In genomic region chr9:136011703-136012496, GRCh38 we compare ENCODE assay signal across 10 cellular contexts. TPM values are rescaled to one million over a fixed set of nuclear protein-coding genes. Genes with fewer than 3 reads are reported as not detected.
A peak's percentile ranks its signal among the peaks of the same experiment; 100 is the strongest.
DNase-seq lines count a peak whose midpoint lies in the region; ATAC-seq and TF ChIP-seq lines count a peak whose summit lies in the region.
"Had no signal": no experiment of that assay in that cellular context is flagged by ENCODE, and none has a peak within 500 bp of the region (broad histone marks: within the 10 kb centered on the region; RNA-seq: fewer than 3 reads in every experiment).

No MANE protein-coding gene starts in this region.

- H3K9ac ChIP-seq in BLaER1 treated with 17β-estradiol and CSF1 and Interleukin-3, amounts not matched to agents 10 nM and 100 nM = peak overlapping the region in 5 of 11 experiments; percentile 23 to 54 (median 36); a peak in 6 of 22 replicates

- peak in 37 of 58 donors; percentile 14 to 87 (median 40) for DNase-seq in anterior cingulate cortex (lab: John Stamatoyannopoulos, UW)
- peak; percentile 94 for DNase-seq in left cardiac atrium
- DNase-seq in psoas muscle = peak; percentile 83 to 88
- no peak for DNase-seq in GM13977 (ENCODE audit: low spot score)
- DNase-seq in SIG-M5 (lab: John Stamatoyannopoulos, UW) = no peak
- DNase-seq in stimulated activated CD4-positive, alpha-beta T cell treated with anti-CD3 and anti-CD28 coated beads, Interleukin-2, amount 100 ng/mL, for 48 hours = no peak
- DNase-seq: naive thymus-derived CD4-positive, alpha-beta T cell; SHP77 treated with DMSO at 0.1 percent for 48 hours had no signal

- H3K36me3 ChIP-seq in BLaER1 treated with 17β-estradiol and CSF1 and Interleukin-3, amounts not matched to agents 10 nM and 100 nM = peaks cover 0 to 95% (median 0%) of the 10 kb centered on the region in 11 experiments; a peak in 10 of 22 replicates
- peaks cover 0 to 63% of the 10 kb centered on the region in 2 donors for H3K36me3 ChIP-seq in psoas muscle (ENCODE audit: insufficient read depth in 1 of 2, low read depth in 1 of 2)

- peak; percentile 72 to 74 for ATAC-seq in left cardiac atrium
- peak; percentile 26 to 65 (median 50) for ATAC-seq in psoas muscle
- no peak for ATAC-seq in GM18873 (IDR thresholded peaks at IDR 0.05; ENCODE audit: low FRiP score, unreplicated experiment)
- ATAC-seq: naive thymus-derived CD4-positive, alpha-beta T cell had no signal

- H3K4me1 ChIP-seq in BLaER1 treated with 17β-estradiol and CSF1 and Interleukin-3, amounts not matched to agents 10 nM and 100 nM = peaks cover 21 to 67% (median 57%) of the 10 kb centered on the region in 10 experiments; a peak in 19 of 20 replicates
- peaks cover 10% of the 10 kb centered on the region for H3K4me1 ChIP-seq in psoas muscle

- WGBS in psoas muscle, 3 donors = 76 to 79% (median 78%) methylated on average over 53 to 59 of the region's 59 CpGs

- peaks cover 0 to 100% (median 31%) of the 10 kb centered on the region in 11 experiments; a peak in 14 of 22 replicates for H4K20me1 ChIP-seq in BLaER1 treated with 17β-estradiol and CSF1 and Interleukin-3, amounts not matched to agents 10 nM and 100 nM

- TF ChIP-seq CTCF in psoas muscle (IDR thresholded peaks at IDR 0.05) = no peak
- no peak for TF ChIP-seq CTCF in GM13977 (IDR thresholded peaks at IDR 0.05; ENCODE audit: extremely low read depth, insufficient read depth, missing control alignments)

- peak overlapping the region in 4 of 11 experiments; percentile 36 to 46 (median 38); a peak in 8 of 22 replicates for H3K27ac ChIP-seq in BLaER1 treated with 17β-estradiol and CSF1 and Interleukin-3, amounts not matched to agents 10 nM and 100 nM
- H3K27ac ChIP-seq in psoas muscle = peak overlapping the region; percentile 55

- intact Hi-C loops in left cardiac atrium (cut with DNase I) = no loop called here
- intact Hi-C loops in psoas muscle (cut with DNase I) = no loop called here

- H3K27me3 ChIP-seq in BLaER1 treated with 17β-estradiol and CSF1 and Interleukin-3, amounts not matched to agents 10 nM and 100 nM = no peaks in the 10 kb centered on the region
- H3K27me3 ChIP-seq in psoas muscle (ENCODE audit: insufficient read depth in 3 of 3, low read length in 2 of 3) = no peaks in the 10 kb centered on the region

- in situ Hi-C loops in GM13977 (cut with MboI; ENCODE audit: low pct_unique_long_range_greater_than_20kb, low sequenced_read_pairs, unreplicated experiment) = no loop called here

- H3K4me2 ChIP-seq in BLaER1 treated with 17β-estradiol and CSF1 and Interleukin-3, amounts not matched to agents 10 nM and 100 nM = peak overlapping the region in 9 of 11 experiments; percentile 21 to 81 (median 57); a peak in 18 of 22 replicates

- no peaks in the 10 kb centered on the region for H3K9me3 ChIP-seq in BLaER1 treated with 17β-estradiol and CSF1 and Interleukin-3, amounts not matched to agents 10 nM and 100 nM (replicated peaks in 1 of 11)
- no peaks in the 10 kb centered on the region for H3K9me3 ChIP-seq in psoas muscle

- no peak overlapping the region for H3K4me3 ChIP-seq in BLaER1 treated with 17β-estradiol and CSF1 and Interleukin-3, amounts not matched to agents 10 nM and 100 nM
- H3K4me3 ChIP-seq in psoas muscle = peak overlapping the region; percentile 24

RNA-seq across cellular contexts. Expression of gene UBAC1, which starts 50.7 kb away (rescaled TPM):
- total RNA-seq in left cardiac atrium (10 to 100 TPM; 64.9 to 65.7 TPM), psoas muscle (100 to 1,000 TPM; 140 to 233 (median 174) TPM)
- 100 to 1,000 TPM in 2 of 3 donors, 10 to 100 TPM in 1; 71.1 to 261 (median 154) TPM for polyA plus RNA-seq in psoas muscle

Comparison
In these comparisons a context has a peak if more than half of its experiments do, and no peak if none do; other contexts are left out.
1. DNase-seq: peak in anterior cingulate cortex (37 of 58), left cardiac atrium (single experiment) and psoas muscle (2 of 2); none in GM13977 (single experiment), SIG-M5 (single experiment) and stimulated activated CD4-positive, alpha-beta T cell treated with anti-CD3 and anti-CD28 coated beads, Interleukin-2, amount 100 ng/mL, for 48 hours (0 of 2).